8 cellular contexts compared by ENCODE assay signal in the genomic region with DNA sequence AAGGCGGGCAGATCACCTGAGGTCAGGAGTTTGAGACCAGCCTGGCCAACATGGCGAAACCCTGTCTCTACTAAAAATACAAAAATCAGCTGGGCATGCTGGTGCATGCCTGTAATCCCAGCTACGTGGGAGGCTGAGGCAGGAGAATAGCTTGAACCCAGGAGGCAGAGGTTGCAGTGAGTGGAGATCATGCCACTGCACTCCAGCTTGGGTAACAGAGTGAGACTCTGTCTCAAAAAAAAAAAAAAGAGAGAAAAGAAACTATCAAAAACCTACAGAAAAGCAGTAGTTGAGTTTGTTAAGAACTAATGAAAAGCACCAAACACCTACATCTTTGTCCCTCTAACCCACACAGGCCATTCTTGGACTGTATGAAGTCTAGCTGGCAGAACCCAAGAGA. TPM values are rescaled to one million over a fixed set of nuclear protein-coding genes. Genes with fewer than 3 reads are reported as not detected.
"Had no signal": no experiment of that assay in that cellular context is flagged by ENCODE, and none has a peak within 500 bp of the region (broad histone marks: within the 10 kb centered on the region; RNA-seq: fewer than 3 reads in every experiment).

No MANE protein-coding gene starts in this region.

RNA-seq across cellular contexts. Expression of gene WFDC3, which starts 1.2 kb away (rescaled TPM):
- total RNA-seq: activated CD4-positive, alpha-beta memory T cell treated with anti-CD3 and anti-CD28 coated beads, Interleukin-2, amount 10 ng/mL, durations not matched to agents 7 days and 5 days; activated CD4-positive, alpha-beta T cell treated with anti-CD3 and anti-CD28 coated beads, Interleukin-2, amount 10 ng/mL, durations not matched to agents 24 days and 14 days; activated naive CD8-positive, alpha-beta T cell treated with anti-CD3 and anti-CD28 coated beads for 36 hours; liver; natural killer cell; occipital lobe; T-helper 2 cell treated with Interferon-gamma antibody and Interleukin-4, amounts not matched to agents 100 ng/mL and 5 ng/mL, for 36 hours; thoracic aorta had no signal

RNA-seq across cellular contexts. Expression of gene UBE2C, which starts 22.0 kb away (rescaled TPM):
- total RNA-seq: thoracic aorta had no signal

RNA-seq across cellular contexts. Expression of gene TNNC2, which starts 36.6 kb away (rescaled TPM):
- total RNA-seq: activated CD4-positive, alpha-beta memory T cell treated with anti-CD3 and anti-CD28 coated beads, Interleukin-2, amount 10 ng/mL, durations not matched to agents 7 days and 5 days; activated CD4-positive, alpha-beta T cell treated with anti-CD3 and anti-CD28 coated beads, Interleukin-2, amount 10 ng/mL, durations not matched to agents 24 days and 14 days; activated naive CD8-positive, alpha-beta T cell treated with anti-CD3 and anti-CD28 coated beads for 36 hours; T-helper 2 cell treated with Interferon-gamma antibody and Interleukin-4, amounts not matched to agents 100 ng/mL and 5 ng/mL, for 36 hours; thoracic aorta had no signal
